In genomic region chr11:63802637-63803414, GRCh38 we compare ENCODE assay signal across 1 cellular context.
TF ChIP-seq lines count a peak whose summit lies in the region.

No MANE protein-coding gene starts in this region.

TF ChIP-seq in IMR-90, 13 proteins besides CTCF, POLR2A, EP300 and RAD21 (continued from another document):
- TF ChIP-seq, protein P1, sequence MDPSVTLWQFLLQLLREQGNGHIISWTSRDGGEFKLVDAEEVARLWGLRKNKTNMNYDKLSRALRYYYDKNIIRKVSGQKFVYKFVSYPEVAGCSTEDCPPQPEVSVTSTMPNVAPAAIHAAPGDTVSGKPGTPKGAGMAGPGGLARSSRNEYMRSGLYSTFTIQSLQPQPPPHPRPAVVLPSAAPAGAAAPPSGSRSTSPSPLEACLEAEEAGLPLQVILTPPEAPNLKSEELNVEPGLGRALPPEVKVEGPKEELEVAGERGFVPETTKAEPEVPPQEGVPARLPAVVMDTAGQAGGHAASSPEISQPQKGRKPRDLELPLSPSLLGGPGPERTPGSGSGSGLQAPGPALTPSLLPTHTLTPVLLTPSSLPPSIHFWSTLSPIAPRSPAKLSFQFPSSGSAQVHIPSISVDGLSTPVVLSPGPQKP (IDR thresholded peaks at IDR 0.05; ENCODE audit: borderline replicate concordance, low read depth, low read length), result no peak
- TF ChIP-seq FOS (IDR thresholded peaks at IDR 0.05; ENCODE audit: low read depth, low read length) (0 out of 2 replicates have a peak, but pooled peaks have one; percentile 12), USF2 (IDR thresholded peaks at IDR 0.05; ENCODE audit: low read depth, low read length) (peak; percentile 77), CHD1 (IDR thresholded peaks at IDR 0.05; ENCODE audit: low read depth, low read length) (no peak), CEBPB (IDR thresholded peaks at IDR 0.05; ENCODE audit: low read depth, low read length) (peak; percentile 73)
